Comparison of ENCODE assay signal across 8 cellular contexts in the genomic region with DNA sequence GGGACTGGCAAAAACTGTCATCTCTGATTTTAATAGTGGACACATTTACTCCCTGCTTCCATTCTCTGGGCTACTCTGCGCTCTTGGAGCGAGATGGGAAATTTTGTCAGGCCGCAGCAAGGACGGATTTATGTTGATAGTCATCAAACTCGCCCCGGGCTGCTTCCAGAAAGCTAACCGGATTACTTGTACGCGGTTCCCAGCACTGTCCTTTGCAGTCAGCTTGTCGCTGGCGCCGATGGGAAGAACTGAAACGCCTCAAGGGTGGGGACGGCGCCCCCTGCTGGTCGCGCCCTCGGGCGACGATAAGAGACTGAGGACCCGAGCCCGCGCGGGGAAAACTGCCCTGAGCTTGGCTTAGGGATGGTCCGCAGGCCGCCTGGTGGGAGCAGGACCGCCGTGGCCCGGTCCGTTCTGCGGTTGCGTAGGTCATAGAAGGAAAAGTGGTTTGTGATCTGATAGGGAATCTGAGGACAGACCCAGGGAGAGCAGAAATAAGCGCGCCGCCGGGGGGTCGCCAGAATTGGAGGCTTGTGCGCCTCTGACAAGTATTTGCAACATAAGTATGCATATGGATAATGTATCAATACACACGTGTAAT. TPM values are rescaled to one million over a fixed set of nuclear protein-coding genes. Genes with fewer than 3 reads are reported as not detected.
DNase-seq lines count a peak whose midpoint lies in the region; ATAC-seq and TF ChIP-seq lines count a peak whose summit lies in the region.

No MANE protein-coding gene starts in this region.

- peak; percentile 49 for ATAC-seq in GM19025 (IDR thresholded peaks at IDR 0.05; ENCODE audit: low read depth, unreplicated experiment)
- peak; percentile 43 for ATAC-seq in HG03378 (IDR thresholded peaks at IDR 0.05; ENCODE audit: unreplicated experiment)
- ATAC-seq in left colon: peak; percentile 78

- peak overlapping the region; percentile 57 to 67 for H3K9ac ChIP-seq in colonic mucosa (ENCODE audit: low read depth in 2 of 2, low read length in 2 of 2)

- peaks cover 9% of the 10 kb centered on the region for H3K4me1 ChIP-seq in colonic mucosa

- H3K4me3 ChIP-seq in colonic mucosa: peak overlapping the region; percentile 97

- intact Hi-C loops in colonic mucosa (cut with DNase I) (no loop called here), left colon (cut with DNase I, micrococcal nuclease) (loop anchor here in 1 of 2 donors (5.0 kb wide), 1 partner anchor 253 kb away; no protein-coding TSS in a partner anchor)

- DNase-seq in AG09319 (ENCODE audit: extremely low read depth, low read depth) (peak; percentile 69), NCI-H446 treated with DMSO at 0.1 percent for 48 hours (lab: John Stamatoyannopoulos, UW) (peak; percentile 77), colonic mucosa (peak; percentile 96), left colon (peak; percentile 87 to 98)
- peak; percentile 84 to 87 for DNase-seq in activated CD4-positive, alpha-beta T cell treated with anti-CD3 and anti-CD28 coated beads for 24 hours (ENCODE audit: low read depth in 2 of 2)
- peak; percentile 65 to 86 for DNase-seq in stimulated activated CD4-positive, alpha-beta T cell treated with anti-CD3 and anti-CD28 coated beads, Interleukin-1b, Interleukin-23, amount 100 ng/mL, for 1 hour (ENCODE audit: low read depth in 2 of 2)

- H3K27ac ChIP-seq in colonic mucosa: peak overlapping the region; percentile 82

- TF ChIP-seq CTCF in AG09319 (IDR thresholded peaks at IDR 0.05; ENCODE audit: low read depth, low read length): peak; percentile 95
- TF ChIP-seq CTCF in colonic mucosa (IDR thresholded peaks at IDR 0.05): peak; percentile 96

- H3K9me3 ChIP-seq in colonic mucosa: no peaks in the 10 kb centered on the region

- peaks cover 10% of the 10 kb centered on the region for H3K27me3 ChIP-seq in colonic mucosa

- no peaks in the 10 kb centered on the region for H3K36me3 ChIP-seq in colonic mucosa

RNA-seq across cellular contexts. Expression of a gene that starts 1.0 kb away (rescaled TPM):
- 10 to 100 TPM; 15.9 to 17.9 TPM for total RNA-seq in colonic mucosa
- 10 to 100 TPM; 12.7 to 15.4 TPM for total RNA-seq in left colon

RNA-seq across cellular contexts. Expression of a gene that starts 57.6 kb away (rescaled TPM):
- 10 to 100 TPM; 40.6 to 56.0 TPM for total RNA-seq in colonic mucosa
- total RNA-seq in left colon: 10 to 100 TPM; 54.9 to 55.7 TPM

Comparison
In these comparisons a context has a peak if more than half of its experiments do, and no peak if none do; other contexts are left out.
1. Peak in every context shown above with its lines: DNase-seq, ATAC-seq, H3K4me3 ChIP-seq and H3K27ac ChIP-seq.